ENCODE assay signal across 19 cellular contexts in genomic region chr1:67733741-67734690, GRCh38. TPM values are rescaled to one million over a fixed set of nuclear protein-coding genes. Genes with fewer than 3 reads are reported as not detected.
DNase-seq lines count a peak whose midpoint lies in the region; ATAC-seq, FAIRE-seq and TF ChIP-seq lines count a peak whose summit lies in the region.
"Had no signal": no experiment of that assay in that cellular context is flagged by ENCODE, and none has a peak within 500 bp of the region (broad histone marks: within the 10 kb centered on the region; RNA-seq: fewer than 3 reads in every experiment).

No MANE protein-coding gene starts in this region.

- H3K4me1 Mint-ChIP-seq in WTC11 (peaks cover 29% of the 10 kb centered on the region), naive B cell (peaks cover 24 to 38% (median 26%) of the 10 kb centered on the region in 3 donors)

- intact Hi-C loops in mucosa of descending colon (cut with DNase I, micrococcal nuclease), result no loop called here

- peak overlapping the region; percentile 48; the same call in 1 of the 2 replicates for H3K27ac Mint-ChIP-seq in WTC11
- H3K27ac Mint-ChIP-seq in naive B cell, result peak overlapping the region in 5 of 6 donors; percentile 32 to 91 (median 90)
- H3K27ac Mint-ChIP-seq: natural killer cell had no signal

- POLR2A ChIA-PET in A549 (lab: Yijun Ruan, JAX), result no interaction called here
- POLR2A ChIA-PET in WTC11 (lab: Charles Lee), result no interaction called here

- no peak for ATAC-seq in A549
- ATAC-seq in WTC11, result peak; percentile 65
- no peak for ATAC-seq in naive B cell (ENCODE audit: low read depth in 2 of 2)
- no peak for ATAC-seq in mucosa of descending colon
- no peak for ATAC-seq in HG02588 (IDR thresholded peaks at IDR 0.05; ENCODE audit: unreplicated experiment)
- ATAC-seq: natural killer cell had no signal

- H3K27me3 ChIP-seq in HL-60 (ENCODE audit: insufficient read depth, poor library complexity, severe bottlenecking), result no peaks in the 10 kb centered on the region
- H3K27me3 ChIP-seq: transverse colon had no signal

- no peaks in the 10 kb centered on the region for H3K36me3 ChIP-seq in mucosa of descending colon (ENCODE audit: low read depth)
- H3K36me3 ChIP-seq: transverse colon, WERI-Rb-1 had no signal

- no peak for TF ChIP-seq EP300 in A549 (IDR thresholded peaks at IDR 0.05)

- CTCF ChIA-PET in A549 (lab: Yijun Ruan, JAX), result no interaction called here
- CTCF ChIA-PET in WTC11 (lab: Charles Lee), result interaction anchor here (1.0 kb wide), 2 partner anchors 26 to 172 kb away, joined by 3 read pairs; no protein-coding TSS in a partner anchor

- H3K9me3 ChIP-seq in A549 (no peaks in the 10 kb centered on the region), mucosa of descending colon (no peaks in the 10 kb centered on the region)
- H3K9me3 ChIP-seq: transverse colon had no signal

- H3K4me2 ChIP-seq in A549, result no peak overlapping the region

- TF ChIP-seq CTCF in A549 (IDR thresholded peaks at IDR 0.05), result no peak
- TF ChIP-seq CTCF in HL-60 (IDR thresholded peaks at IDR 0.05; ENCODE audit: insufficient read depth, low read length), result no peak
- no peak for TF ChIP-seq CTCF in WTC11 (IDR thresholded peaks at IDR 0.05)
- TF ChIP-seq CTCF in GM13976 (IDR thresholded peaks at IDR 0.05; ENCODE audit: borderline replicate concordance, control extremely low read depth, extremely low read depth, insufficient read depth, missing control alignments), result no peak
- no peak for TF ChIP-seq CTCF in mucosa of descending colon (IDR thresholded peaks at IDR 0.05)

- H3K4me3 ChIP-seq in A549 (no peak overlapping the region), HL-60 (replicated peaks; ENCODE audit: insufficient read depth, low read length) (no peak overlapping the region), mucosa of descending colon (no peak overlapping the region)
- H3K4me3 ChIP-seq: transverse colon had no signal

- H3K4me3 Mint-ChIP-seq in WTC11 (no peak overlapping the region), naive B cell (peak overlapping the region in 3 of 8 donors; percentile 30 to 60 (median 40))
- H3K4me3 Mint-ChIP-seq: natural killer cell had no signal

- no peak for TF ChIP-seq POLR2A in A549 (IDR thresholded peaks at IDR 0.05; ENCODE audit: low read length)

- H3K4me1 ChIP-seq in A549 (peaks cover 32% of the 10 kb centered on the region), mucosa of descending colon (ENCODE audit: low read depth) (peaks cover 20% of the 10 kb centered on the region)

- in situ Hi-C loops in GM13976 (cut with MboI; ENCODE audit: low sequenced_read_pairs, unreplicated experiment), result no loop called here

- FAIRE-seq in A549 (lab: Jason Lieb, UNC), result no peak
- FAIRE-seq: kidney had no signal

- H3K36me3 Mint-ChIP-seq in WTC11, result no peaks in the 10 kb centered on the region
- no peaks in the 10 kb centered on the region for H3K36me3 Mint-ChIP-seq in naive B cell
- H3K36me3 Mint-ChIP-seq: natural killer cell had no signal

- 91% methylated on average over 7 of the region's 7 CpGs for WGBS in A549 (ENCODE audit: missing lambda C conversion rate)

- peak overlapping the region; percentile 31 to 76; a peak in 1 of 6 replicates for H3K27ac ChIP-seq in A549
- H3K27ac ChIP-seq in HL-60 (replicated peaks), result peak overlapping the region; percentile 48
- H3K27ac ChIP-seq: WERI-Rb-1 had no signal

- no peak for DNase-seq in A549 (ENCODE audit: low read depth in 1 of 2, low spot score in 1 of 2)
- peak in 1 of 2 experiments; percentile 39 for DNase-seq in HL-60 (ENCODE audit: low read depth in 1 of 2, low spot score in 1 of 2)
- DNase-seq in WTC11 (ENCODE audit: low spot score), result no peak
- no peak for DNase-seq in naive B cell
- DNase-seq in GM13976 (ENCODE audit: low spot score), result no peak
- no peak for DNase-seq in mucosa of descending colon
- DNase-seq in activated T-cell treated with anti-CD3 and anti-CD28 coated beads, Interleukin-2, amount 50 U/mL, for 1 hour, result no peak
- DNase-seq: ACHN; activated CD8-positive, alpha-beta memory T cell treated with anti-CD3 and anti-CD28 coated beads, Interleukin-2, amount 50 U/mL, for 4 hours; DMS79; effector CD8-positive, alpha-beta T cell; GOT3; kidney; natural killer cell; NCI-H446 treated with DMSO at 0.1 percent for 48 hours; RPMI8226; transverse colon; WERI-Rb-1 had no signal

- H3K9me3 Mint-ChIP-seq in WTC11, result no peaks in the 10 kb centered on the region
- no peaks in the 10 kb centered on the region for H3K9me3 Mint-ChIP-seq in naive B cell
- H3K9me3 Mint-ChIP-seq: natural killer cell had no signal

- TF ChIP-seq RAD21 in A549 (conservative IDR thresholded peaks at IDR 0.05 in 1 of 2, IDR thresholded peaks at IDR 0.05 in 1 of 2), result no peak

- H3K27me3 Mint-ChIP-seq in WTC11 (ENCODE audit: low read depth) (no peaks in the 10 kb centered on the region), naive B cell (peaks cover 0 to under 1% (median 0%) of the 10 kb centered on the region in 3 donors)

TF ChIP-seq in A549, 52 proteins besides CTCF, POLR2A, EP300 and RAD21 (continues in another document):
- TF ChIP-seq JUN (IDR thresholded peaks at IDR 0.05) (no peak), TFCP2L1 (CRISPR knock-in tag; IDR thresholded peaks at IDR 0.05) (no peak), EHF (CRISPR knock-in tag; IDR thresholded peaks at IDR 0.05) (no peak), USF2 (IDR thresholded peaks at IDR 0.05) (no peak), RCOR1 (IDR thresholded peaks at IDR 0.05; ENCODE audit: low read depth, low read length) (no peak), E2F6 (IDR thresholded peaks at IDR 0.05; ENCODE audit: borderline replicate concordance, low read depth) (no peak), ELK1 (IDR thresholded peaks at IDR 0.05; ENCODE audit: low read depth, low read length) (no peak), ZC3H11A (IDR thresholded peaks at IDR 0.05) (no peak)

TF ChIP-seq in WTC11, 78 proteins besides CTCF, POLR2A, EP300 and RAD21 (continues in another document):
- TF ChIP-seq CDX4 (CRISPR knock-in tag; IDR thresholded peaks at IDR 0.05; ENCODE audit: borderline replicate concordance), result no peak
- TF ChIP-seq PREB (CRISPR knock-in tag; IDR thresholded peaks at IDR 0.05; ENCODE audit: borderline replicate concordance), result no peak
- TF ChIP-seq ZNF219 (CRISPR knock-in tag; IDR thresholded peaks at IDR 0.05; ENCODE audit: borderline replicate concordance), result no peak
- TF ChIP-seq ZNF423 (CRISPR knock-in tag; IDR thresholded peaks at IDR 0.05), result no peak
- no peak for TF ChIP-seq AFF4 (CRISPR knock-in tag; IDR thresholded peaks at IDR 0.05; ENCODE audit: borderline replicate concordance)
- no peak for TF ChIP-seq TEAD1 (CRISPR knock-in tag; IDR thresholded peaks at IDR 0.05)

RNA-seq across cellular contexts. Expression of gene GADD45A, which starts 49.0 kb away (rescaled TPM):
- polyA plus RNA-seq in A549 (2011; rRNA removed) (26.6 and 44.7 TPM in 2 replicates), A549 (2017; fragmentation: RNase III; extraction: RNeasy Plus Mini Kit Qiagen cat#74134 plus additional on column Dnase treatment) (36.0 to 49.6 TPM (median 41.6 TPM) in 3 replicates), naive B cell (ENCODE audit: low read depth in 6 of 6) (10 to 100 TPM in 1 of 6 donors, 1 to 10 TPM in 5; 6.1 to 11.1 (median 7.9) TPM)
- 67.8 and 72.1 TPM in 2 replicates for polyA plus RNA-seq in A549 (2012; cell fraction: cytosol; rRNA removed)
- polyA plus RNA-seq in A549 (2012; cell fraction: nucleus; rRNA removed), result 113 and 126 TPM in 2 replicates
- 4.6 and 7.2 TPM in 2 replicates for polyA minus RNA-seq in A549 (2011; rRNA and poly(A)+ RNA removed)
- total RNA-seq in WTC11 (2021) (20.8 to 34.5 TPM (median 24.0 TPM) in 3 replicates), mucosa of descending colon (10 to 100 TPM; 19.5 to 40.3 (median 27.1) TPM)
